Comparison of ENCODE assay signal across 17 cellular contexts in the genomic region with DNA sequence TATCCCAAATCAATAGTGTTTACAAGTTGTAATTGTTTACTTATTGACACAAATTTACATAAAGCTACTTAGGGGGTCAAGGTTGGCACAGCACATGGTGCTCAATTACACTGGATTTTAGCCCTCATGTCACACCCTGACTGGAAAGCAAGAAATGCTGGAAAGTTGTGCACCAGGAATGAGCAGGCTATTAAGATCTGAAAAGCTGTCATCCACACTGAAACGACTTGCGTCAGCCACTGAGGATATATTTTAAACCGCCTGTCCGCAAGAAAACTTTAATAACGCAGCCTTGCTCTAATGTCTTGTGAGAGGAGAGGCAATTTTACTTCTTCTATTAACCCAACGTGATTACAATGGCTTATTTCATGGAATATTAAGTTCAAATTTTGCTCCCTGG.
"Had no signal": no experiment of that assay in that cellular context is flagged by ENCODE, and none has a peak within 500 bp of the region (broad histone marks: within the 10 kb centered on the region; RNA-seq: fewer than 3 reads in every experiment).

No MANE protein-coding gene starts in this region.

- H3K27ac ChIP-seq: stomach, suprapubic skin, testis, thoracic aorta, thyroid gland, tibial artery, tibial nerve, transverse colon, upper lobe of left lung, upper lobe of right lung, uterus, vagina had no signal

- ATAC-seq: stimulated activated effector memory CD8-positive, alpha-beta T cell treated with anti-CD3 and anti-CD28 coated beads, Interleukin-12 subunit alpha, Interleukin-12 subunit beta, amount 100 ng/mL, for 72 hours; stimulated activated memory B cell treated with anti-CD40 and anti-IgM and Interleukin-4, amounts not matched to agents 10 μg/mL and 1 μg/mL and 100 μg/mL, for 72 hours; stimulated activated naive B cell treated with anti-CD40 and anti-IgM and Interleukin-4, amounts not matched to agents 10 μg/mL and 1 μg/mL and 100 μg/mL, for 72 hours; stimulated activated naive CD8-positive, alpha-beta T cell treated with anti-CD3 and anti-CD28 coated beads, Interleukin-15, amount 100 ng/mL, for 72 hours; stimulated activated naive CD8-positive, alpha-beta T cell treated with anti-CD3 and anti-CD28 coated beads, Interleukin-15, Interleukin-2, amounts not matched to agents 100 U/mL and 50 U/mL, for 24 hours; upper lobe of right lung had no signal

- H3K9me3 ChIP-seq: stomach, suprapubic skin, testis, thoracic aorta, thyroid gland, tibial artery, tibial nerve, transverse colon, upper lobe of left lung, upper lobe of right lung, uterus, vagina had no signal

- H3K4me3 ChIP-seq: stomach, suprapubic skin, testis, thoracic aorta, thyroid gland, tibial artery, tibial nerve, transverse colon, upper lobe of left lung, upper lobe of right lung, uterus, vagina had no signal

- H3K27me3 ChIP-seq: stomach, testis, thyroid gland, tibial artery, tibial nerve, transverse colon, upper lobe of left lung, uterus, vagina had no signal

- H3K36me3 ChIP-seq: stomach, suprapubic skin, thoracic aorta, thyroid gland, tibial artery, tibial nerve, transverse colon, upper lobe of left lung, upper lobe of right lung, uterus, vagina had no signal
